Comparison of ENCODE assay signal across 1 cellular context in the genomic region with DNA sequence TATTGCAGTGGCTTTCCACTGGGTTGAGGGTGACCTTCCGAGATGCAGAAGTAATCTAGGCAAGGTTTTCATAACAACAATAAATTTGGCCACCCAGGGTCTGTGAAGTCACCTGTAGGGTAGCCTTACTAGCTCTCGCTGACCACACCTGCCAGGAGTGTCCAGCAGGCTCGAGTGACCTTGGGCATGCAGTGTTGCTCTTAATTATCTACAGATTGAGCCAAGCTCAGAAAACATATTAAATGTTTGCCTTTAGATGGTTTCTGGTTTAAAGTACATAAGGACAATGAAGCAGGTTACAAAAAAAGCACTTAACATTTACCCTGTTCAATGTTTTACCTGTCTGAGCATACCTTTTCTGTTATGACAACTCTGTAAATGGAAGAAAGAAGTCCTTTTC.
TF ChIP-seq lines count a peak whose summit lies in the region.

No MANE protein-coding gene starts in this region.

TF ChIP-seq in HCT116, 20 proteins besides CTCF, POLR2A, EP300 and RAD21:
- no peak for TF ChIP-seq CBX3 (IDR thresholded peaks at IDR 0.05; ENCODE audit: low read depth)
- TF ChIP-seq, protein P1, sequence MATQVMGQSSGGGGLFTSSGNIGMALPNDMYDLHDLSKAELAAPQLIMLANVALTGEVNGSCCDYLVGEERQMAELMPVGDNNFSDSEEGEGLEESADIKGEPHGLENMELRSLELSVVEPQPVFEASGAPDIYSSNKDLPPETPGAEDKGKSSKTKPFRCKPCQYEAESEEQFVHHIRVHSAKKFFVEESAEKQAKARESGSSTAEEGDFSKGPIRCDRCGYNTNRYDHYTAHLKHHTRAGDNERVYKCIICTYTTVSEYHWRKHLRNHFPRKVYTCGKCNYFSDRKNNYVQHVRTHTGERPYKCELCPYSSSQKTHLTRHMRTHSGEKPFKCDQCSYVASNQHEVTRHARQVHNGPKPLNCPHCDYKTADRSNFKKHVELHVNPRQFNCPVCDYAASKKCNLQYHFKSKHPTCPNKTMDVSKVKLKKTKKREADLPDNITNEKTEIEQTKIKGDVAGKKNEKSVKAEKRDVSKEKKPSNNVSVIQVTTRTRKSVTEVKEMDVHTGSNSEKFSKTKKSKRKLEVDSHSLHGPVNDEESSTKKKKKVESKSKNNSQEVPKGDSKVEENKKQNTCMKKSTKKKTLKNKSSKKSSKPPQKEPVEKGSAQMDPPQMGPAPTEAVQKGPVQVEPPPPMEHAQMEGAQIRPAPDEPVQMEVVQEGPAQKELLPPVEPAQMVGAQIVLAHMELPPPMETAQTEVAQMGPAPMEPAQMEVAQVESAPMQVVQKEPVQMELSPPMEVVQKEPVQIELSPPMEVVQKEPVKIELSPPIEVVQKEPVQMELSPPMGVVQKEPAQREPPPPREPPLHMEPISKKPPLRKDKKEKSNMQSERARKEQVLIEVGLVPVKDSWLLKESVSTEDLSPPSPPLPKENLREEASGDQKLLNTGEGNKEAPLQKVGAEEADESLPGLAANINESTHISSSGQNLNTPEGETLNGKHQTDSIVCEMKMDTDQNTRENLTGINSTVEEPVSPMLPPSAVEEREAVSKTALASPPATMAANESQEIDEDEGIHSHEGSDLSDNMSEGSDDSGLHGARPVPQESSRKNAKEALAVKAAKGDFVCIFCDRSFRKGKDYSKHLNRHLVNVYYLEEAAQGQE (IDR thresholded peaks at IDR 0.05; ENCODE audit: low read depth): no peak
- no peak for TF ChIP-seq SP1 (IDR thresholded peaks at IDR 0.05; ENCODE audit: low read depth)
- no peak for TF ChIP-seq ZFX (IDR thresholded peaks at IDR 0.05)
- TF ChIP-seq EGR1 (IDR thresholded peaks at IDR 0.05; ENCODE audit: low read depth): no peak
- TF ChIP-seq JUND (IDR thresholded peaks at IDR 0.05): no peak
- TF ChIP-seq, protein P2, sequence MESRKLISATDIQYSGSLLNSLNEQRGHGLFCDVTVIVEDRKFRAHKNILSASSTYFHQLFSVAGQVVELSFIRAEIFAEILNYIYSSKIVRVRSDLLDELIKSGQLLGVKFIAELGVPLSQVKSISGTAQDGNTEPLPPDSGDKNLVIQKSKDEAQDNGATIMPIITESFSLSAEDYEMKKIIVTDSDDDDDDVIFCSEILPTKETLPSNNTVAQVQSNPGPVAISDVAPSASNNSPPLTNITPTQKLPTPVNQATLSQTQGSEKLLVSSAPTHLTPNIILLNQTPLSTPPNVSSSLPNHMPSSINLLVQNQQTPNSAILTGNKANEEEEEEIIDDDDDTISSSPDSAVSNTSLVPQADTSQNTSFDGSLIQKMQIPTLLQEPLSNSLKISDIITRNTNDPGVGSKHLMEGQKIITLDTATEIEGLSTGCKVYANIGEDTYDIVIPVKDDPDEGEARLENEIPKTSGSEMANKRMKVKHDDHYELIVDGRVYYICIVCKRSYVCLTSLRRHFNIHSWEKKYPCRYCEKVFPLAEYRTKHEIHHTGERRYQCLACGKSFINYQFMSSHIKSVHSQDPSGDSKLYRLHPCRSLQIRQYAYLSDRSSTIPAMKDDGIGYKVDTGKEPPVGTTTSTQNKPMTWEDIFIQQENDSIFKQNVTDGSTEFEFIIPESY (IDR thresholded peaks at IDR 0.05; ENCODE audit: extremely low read depth, insufficient replicate concordance, low read length): no peak
- TF ChIP-seq EZH2 (IDR thresholded peaks at IDR 0.05): no peak
- no peak for TF ChIP-seq SIN3A (IDR thresholded peaks at IDR 0.05; ENCODE audit: low read depth)
- TF ChIP-seq CEBPB (IDR thresholded peaks at IDR 0.05; ENCODE audit: low read depth): no peak
- no peak for TF ChIP-seq ZNF274 (IDR thresholded peaks at IDR 0.05; ENCODE audit: low read depth, low read length)
